ENCODE assay signal across 1 cellular context in genomic region chr1:111739222-111739983, GRCh38.
TF ChIP-seq lines count a peak whose summit lies in the region.

INKA2 (minus strand) TSS chr1:111739395; CDS start chr1:111739242, 153 bp downstream.

TF ChIP-seq in HepG2, 621 proteins besides CTCF, POLR2A, EP300 and RAD21 (continued from another document and continues in another):
- TF ChIP-seq DMTF1 (CRISPR knock-in tag; IDR thresholded peaks at IDR 0.05), result no peak
- TF ChIP-seq LCORL (IDR thresholded peaks at IDR 0.05), result no peak
- no peak; the same call in 1 of the 2 replicates for TF ChIP-seq LCORL (CRISPR knock-in tag; IDR thresholded peaks at IDR 0.05)
- TF ChIP-seq ZNF75D (CRISPR knock-in tag; IDR thresholded peaks at IDR 0.05; ENCODE audit: borderline replicate concordance), result peak; percentile 28; the same call in 1 of the 2 replicates
- no peak for TF ChIP-seq HNF4A (CRISPR knock-in tag; IDR thresholded peaks at IDR 0.05)
- TF ChIP-seq ZNF382 (CRISPR knock-in tag; IDR thresholded peaks at IDR 0.05; ENCODE audit: borderline replicate concordance), result no peak
- TF ChIP-seq FOXM1 (CRISPR knock-in tag; IDR thresholded peaks at IDR 0.05), result no peak
- no peak for TF ChIP-seq ZNF678 (CRISPR knock-in tag; IDR thresholded peaks at IDR 0.05)
- TF ChIP-seq AGO2 (optimal IDR thresholded peaks at IDR 0.05; ENCODE audit: low read depth, low read length), result peak; percentile 39
- peak; percentile 40; the same call in 1 of the 2 replicates for TF ChIP-seq ARHGAP35 (CRISPR knock-in tag; IDR thresholded peaks at IDR 0.05; ENCODE audit: borderline replicate concordance)
- TF ChIP-seq TAF15 (IDR thresholded peaks at IDR 0.05; ENCODE audit: low read depth, low read length, poor library complexity, severe bottlenecking), result no peak
- TF ChIP-seq MAFF (IDR thresholded peaks at IDR 0.05; ENCODE audit: low read depth, low read length), result no peak
- TF ChIP-seq HOXA5 (CRISPR knock-in tag; IDR thresholded peaks at IDR 0.05), result peak; percentile 67
- no peak for TF ChIP-seq ZNF432 (CRISPR knock-in tag; IDR thresholded peaks at IDR 0.05; ENCODE audit: borderline replicate concordance)
- no peak for TF ChIP-seq TOE1 (CRISPR knock-in tag; IDR thresholded peaks at IDR 0.05)
- TF ChIP-seq TFDP1 (CRISPR knock-in tag; IDR thresholded peaks at IDR 0.05; ENCODE audit: borderline replicate concordance), result peak; percentile 86; the same call in 1 of the 2 replicates
- TF ChIP-seq ZNF562 (CRISPR knock-in tag; IDR thresholded peaks at IDR 0.05; ENCODE audit: borderline replicate concordance), result no peak
- peak; percentile 57; the same call in 1 of the 2 replicates for TF ChIP-seq SP4 (CRISPR knock-in tag; IDR thresholded peaks at IDR 0.05)
- peak; percentile 58 for TF ChIP-seq ZNF407 (CRISPR knock-in tag; IDR thresholded peaks at IDR 0.05; ENCODE audit: not compliant biosample characterization)
- TF ChIP-seq ZNF205 (CRISPR knock-in tag; IDR thresholded peaks at IDR 0.05), result no peak; the same call in 1 of the 2 replicates
- no peak for TF ChIP-seq U2AF2 (IDR thresholded peaks at IDR 0.05; ENCODE audit: low read depth, low read length)
- no peak for TF ChIP-seq ZNF318 (CRISPR knock-in tag; IDR thresholded peaks at IDR 0.05)
- no peak for TF ChIP-seq NR2F2 (IDR thresholded peaks at IDR 0.05; ENCODE audit: borderline replicate concordance, low read depth)
- peak; percentile 87 for TF ChIP-seq ZNF142 (CRISPR knock-in tag; IDR thresholded peaks at IDR 0.05)
- TF ChIP-seq HNRNPLL (IDR thresholded peaks at IDR 0.05; ENCODE audit: low read depth, low read length, poor library complexity, severe bottlenecking), result peak; percentile 99
- peak; percentile 50; the same call in 1 of the 2 replicates for TF ChIP-seq ZNF256 (CRISPR knock-in tag; conservative IDR thresholded peaks at IDR 0.05)
